24 cellular contexts compared by ENCODE assay signal in the genomic region with DNA sequence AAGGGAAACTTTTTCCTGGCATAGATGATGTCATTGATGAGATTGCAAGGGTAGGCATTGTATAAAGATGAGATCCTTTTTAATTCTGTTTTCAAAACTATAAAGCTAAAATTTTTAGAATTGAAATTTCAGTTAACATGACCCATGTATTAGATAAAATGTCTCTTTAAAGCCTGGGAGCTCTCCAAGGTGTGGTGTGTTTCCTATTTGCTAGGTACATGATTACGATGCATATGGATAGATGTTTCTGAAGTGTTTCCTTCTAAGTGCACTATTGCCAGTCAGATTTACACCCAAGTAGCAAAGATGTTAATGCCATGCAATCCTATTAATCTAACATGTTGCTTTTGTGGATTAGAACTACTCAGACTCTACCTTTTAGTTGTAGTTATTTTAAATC.
A peak's percentile ranks its signal among the peaks of the same experiment; 100 is the strongest.
DNase-seq lines count a peak whose midpoint lies in the region; ATAC-seq, FAIRE-seq and TF ChIP-seq lines count a peak whose summit lies in the region.
"Had no signal": no experiment of that assay in that cellular context is flagged by ENCODE, and none has a peak within 500 bp of the region (broad histone marks: within the 10 kb centered on the region; RNA-seq: fewer than 3 reads in every experiment).

No MANE protein-coding gene starts in this region.

- H4K91ac ChIP-seq in H1 (replicated peaks; ENCODE audit: insufficient read length, low read length), result no peak overlapping the region

- no peak overlapping the region for H3K18ac ChIP-seq in H1 (ENCODE audit: extremely low read depth, low read length)

- peaks cover 16% of the 10 kb centered on the region for H3K9me3 Mint-ChIP-seq in WTC11
- peaks cover 4% of the 10 kb centered on the region for H3K9me3 Mint-ChIP-seq in CD4-positive, alpha-beta T cell
- H3K9me3 Mint-ChIP-seq: H9 had no signal

- H3K9me3 ChIP-seq in HepG2 (ENCODE audit: low read length), result peaks cover 59% of the 10 kb centered on the region
- H3K9me3 ChIP-seq in right lobe of liver, result no peaks in the 10 kb centered on the region
- H3K9me3 ChIP-seq in H1 (ENCODE audit: insufficient read depth in 2 of 2, low read depth in 1 of 2, low read length in 1 of 2), result no peaks in the 10 kb centered on the region
- H3K9me3 ChIP-seq in CD4-positive, alpha-beta T cell (ENCODE audit: control insufficient read depth, low read length), result no peaks in the 10 kb centered on the region
- H3K9me3 ChIP-seq: BLaER1 had no signal

- no peak overlapping the region for H4K5ac ChIP-seq in H1 (ENCODE audit: insufficient read length, low read depth, low read length)

- H2BK120ac ChIP-seq in H1 (replicated peaks; ENCODE audit: low read depth, low read length), result no peak overlapping the region

- DNase-seq in HepG2 (ENCODE audit: low spot score) (no peak), right lobe of liver (no peak), NCI-H524 (lab: John Stamatoyannopoulos, UW) (peak; percentile 28 to 75), WTC11 (ENCODE audit: low spot score) (no peak), H1 (ENCODE audit: low read depth in 1 of 2, low spot score in 2 of 2) (no peak), GM20000 (ENCODE audit: low spot score) (no peak)
- DNase-seq in CD4-positive, alpha-beta T cell, result no peak
- no peak for DNase-seq in activated effector memory CD4-positive, alpha-beta T cell treated with anti-CD3 and anti-CD28 coated beads, Interleukin-2, amount 50 U/mL, for 16 hours
- DNase-seq: 8988T; Calu3; CD8-positive, alpha-beta T cell; DMS 273 treated with DMSO at 0.1 percent for 48 hours; DMS53; DND-41; EL; GOT3; H9; KBM-7 had no signal

- H3K79me2 ChIP-seq in HepG2 (ENCODE audit: insufficient read depth, low read length), result no peaks in the 10 kb centered on the region
- no peaks in the 10 kb centered on the region for H3K79me2 ChIP-seq in H1 (ENCODE audit: control insufficient read depth in 1 of 2, insufficient read depth in 2 of 2, low read length in 2 of 2)

- ATAC-seq in HepG2 (no peak), right lobe of liver (no peak), WTC11 (no peak)
- ATAC-seq in CD4-positive, alpha-beta T cell (ENCODE audit: poor library complexity), result no peak
- ATAC-seq: CD8-positive, alpha-beta T cell had no signal

- H3K27ac ChIP-seq in HepG2 (ENCODE audit: extremely low read length, insufficient read depth, low read length) (no peak overlapping the region), right lobe of liver (no peak overlapping the region), H1 (ENCODE audit: low read depth, low read length) (no peak overlapping the region)
- no peak overlapping the region for H3K27ac ChIP-seq in CD4-positive, alpha-beta T cell (ENCODE audit: low read depth, low read length)
- H3K27ac ChIP-seq: BLaER1, HL-60 had no signal

- no peak overlapping the region for H3K56ac ChIP-seq in H1 (replicated peaks; ENCODE audit: insufficient read length, low read depth, low read length)

- peaks cover 3% of the 10 kb centered on the region for H3K36me3 Mint-ChIP-seq in WTC11
- no peaks in the 10 kb centered on the region for H3K36me3 Mint-ChIP-seq in CD4-positive, alpha-beta T cell (ENCODE audit: low read depth)
- H3K36me3 Mint-ChIP-seq: CD14-positive monocyte; CD8-positive, alpha-beta T cell; IgD-negative memory B cell had no signal

- H2BK15ac ChIP-seq in H1 (ENCODE audit: low read length), result no peak overlapping the region

- H4K20me1 ChIP-seq in HepG2 (ENCODE audit: insufficient read depth, low read length), result no peaks in the 10 kb centered on the region
- no peaks in the 10 kb centered on the region for H4K20me1 ChIP-seq in H1 (replicated peaks in 1 of 2; ENCODE audit: control insufficient read depth in 1 of 2, insufficient read depth in 2 of 2, low read length in 2 of 2)
- H4K20me1 ChIP-seq: BLaER1 had no signal

- no peak overlapping the region for H2BK20ac ChIP-seq in H1 (ENCODE audit: low read length)

- POLR2A ChIA-PET in HepG2 (lab: Yijun Ruan, JAX), result no interaction called here
- POLR2A ChIA-PET in WTC11 (lab: Charles Lee), result no interaction called here
- POLR2A ChIA-PET in H1 (lab: Charles Lee; ENCODE audit: partially characterized antibody), result no interaction called here
- POLR2A ChIA-PET in CD4-positive, alpha-beta T cell (lab: Charles Lee), result no interaction called here

- TF ChIP-seq POLR2A in HepG2 (IDR thresholded peaks at IDR 0.05; ENCODE audit: insufficient read depth in 1 of 2, low read depth in 2 of 2, low read length in 2 of 2) (no peak), right lobe of liver (IDR thresholded peaks at IDR 0.05) (no peak), H1 (IDR thresholded peaks at IDR 0.05; ENCODE audit: control extremely low read depth in 1 of 2, low read depth in 2 of 2, low read length in 2 of 2) (no peak)

- FAIRE-seq in HepG2 (lab: Jason Lieb, UNC) (no peak), H1 (lab: Jason Lieb, UNC) (no peak)
- FAIRE-seq: GM12891, GM19239 had no signal

- 38% methylated on average over 1 of the region's 1 CpG for WGBS in HepG2 (ENCODE audit: low lambda C conversion rate)
- WGBS in right lobe of liver (ENCODE audit: insufficient coverage, low coverage, low lambda C conversion rate, missing lambda C conversion rate), result 50% methylated on average over 1 of the region's 1 CpG
- WGBS in H1 (ENCODE audit: extremely low coverage in 1 of 2, insufficient coverage in 1 of 2, insufficient read length in 1 of 2, insufficient replicate concordance in 2 of 2, low coverage in 1 of 2, low lambda C conversion rate in 2 of 2, missing lambda C conversion rate in 1 of 2), 2 experiments, result 84% methylated on average over 1 of the region's 1 CpG; no CpG with 5 or more reads in 1 of the 2 experiments

- no peak overlapping the region for H2AFZ ChIP-seq in HepG2 (ENCODE audit: low read length)
- no peak overlapping the region for H2AFZ ChIP-seq in H1 (ENCODE audit: low read length)

- H3K4me3 ChIP-seq in HepG2 (replicated peaks in 1 of 3; ENCODE audit: insufficient read depth in 1 of 3, low read depth in 2 of 3, low read length in 3 of 3) (no peak overlapping the region), right lobe of liver (no peak overlapping the region), H1 (ENCODE audit: extremely low read depth in 1 of 4, insufficient read depth in 2 of 4, low read depth in 3 of 4, low read length in 4 of 4) (no peak overlapping the region)
- H3K4me3 ChIP-seq: BLaER1 had no signal

- H3K79me1 ChIP-seq in H1 (ENCODE audit: low read depth, low read length), result no peaks in the 10 kb centered on the region

- H3K23me2 ChIP-seq in H1 (ENCODE audit: low read depth, low read length), result no peaks in the 10 kb centered on the region; the same call in none of the 2 replicates

- BruUV-seq in HepG2 (replicated peaks; lab: Mats Ljungman, UMichigan), result no TSS peak

- H3K4me1 ChIP-seq in HepG2 (ENCODE audit: insufficient read depth, low read length) (no peaks in the 10 kb centered on the region), right lobe of liver (no peaks in the 10 kb centered on the region), H1 (replicated peaks in 1 of 4; ENCODE audit: control insufficient read depth in 3 of 4, insufficient read depth in 4 of 4, low read length in 3 of 4) (peaks cover 4 to 26% (median 18%) of the 10 kb centered on the region in 4 experiments; a peak in 5 of 7 replicates)
- H3K4me1 ChIP-seq: BLaER1 had no signal

- peaks cover 74% of the 10 kb centered on the region for H3K4me1 Mint-ChIP-seq in WTC11
- no peaks in the 10 kb centered on the region for H3K4me1 Mint-ChIP-seq in CD4-positive, alpha-beta T cell (ENCODE audit: low read depth)
- H3K4me1 Mint-ChIP-seq: CD14-positive monocyte, IgD-negative memory B cell had no signal

- no peak overlapping the region for H2BK12ac ChIP-seq in H1 (ENCODE audit: low read depth, low read length)

- TF ChIP-seq EP300 in HepG2 (IDR thresholded peaks at IDR 0.05; ENCODE audit: low read depth in 2 of 2, low read length in 2 of 2), result no peak
- no peak for TF ChIP-seq EP300 in HepG2 (CRISPR knock-in tag; IDR thresholded peaks at IDR 0.05; ENCODE audit: borderline replicate concordance)
- TF ChIP-seq EP300 in H1 (IDR thresholded peaks at IDR 0.05; ENCODE audit: borderline replicate concordance in 1 of 2, low read depth in 2 of 2, low read length in 2 of 2), result no peak

- no peaks in the 10 kb centered on the region for H3K27me3 ChIP-seq in HepG2 (ENCODE audit: control insufficient read depth in 1 of 2, insufficient read depth in 2 of 2, low read length in 2 of 2)
- H3K27me3 ChIP-seq in right lobe of liver, result no peaks in the 10 kb centered on the region
- H3K27me3 ChIP-seq in H1 (replicated peaks in 1 of 4; ENCODE audit: control insufficient read depth in 3 of 4, extremely low read depth in 1 of 4, insufficient read depth in 3 of 4, low read length in 3 of 4), result no peaks in the 10 kb centered on the region
- no peaks in the 10 kb centered on the region for H3K27me3 ChIP-seq in CD4-positive, alpha-beta T cell (ENCODE audit: control insufficient read depth, insufficient read depth, low read length)
- H3K27me3 ChIP-seq: BLaER1 had no signal

- H2BK5ac ChIP-seq in H1 (ENCODE audit: low read depth, low read length), result peak overlapping the region; percentile 22; the same call in 1 of the 2 replicates

- H3K27ac Mint-ChIP-seq in WTC11, result peak overlapping the region; percentile 74; the same call in 1 of the 2 replicates
- no peak overlapping the region for H3K27ac Mint-ChIP-seq in CD4-positive, alpha-beta T cell
- H3K27ac Mint-ChIP-seq: CD14-positive monocyte; CD8-positive, alpha-beta T cell; IgD-negative memory B cell had no signal

- intact Hi-C loops in HepG2 (cut with micrococcal nuclease; ENCODE audit: unreplicated experiment) (no loop called here), right lobe of liver (cut with DNase I) (no loop called here)
- intact Hi-C loops in CD4-positive, alpha-beta T cell (cut with DNase I, micrococcal nuclease), result no loop called here

- TF ChIP-seq CTCF in HepG2 (CRISPR knock-in tag; IDR thresholded peaks at IDR 0.05) (no peak), right lobe of liver (IDR thresholded peaks at IDR 0.05) (no peak), WTC11 (IDR thresholded peaks at IDR 0.05) (no peak), H1 (IDR thresholded peaks at IDR 0.05; ENCODE audit: control extremely low read depth in 1 of 3, insufficient read depth in 1 of 3, low read depth in 1 of 3, low read length in 3 of 3) (no peak), GM20000 (IDR thresholded peaks at IDR 0.05; ENCODE audit: extremely low read depth, missing control alignments) (no peak)
- no peak for TF ChIP-seq CTCF in CD4-positive, alpha-beta T cell (IDR thresholded peaks at IDR 0.05)

- H3K9ac ChIP-seq in HepG2 (ENCODE audit: insufficient read depth, low read depth, low read length), result no peak overlapping the region
- no peak overlapping the region for H3K9ac ChIP-seq in H1 (replicated peaks in 1 of 4; ENCODE audit: extremely low read depth in 1 of 4, low read depth in 3 of 4, low read length in 3 of 4)
- H3K9ac ChIP-seq: BLaER1 had no signal

- no peak overlapping the region for H3K4me3 Mint-ChIP-seq in WTC11
- no peak overlapping the region for H3K4me3 Mint-ChIP-seq in CD4-positive, alpha-beta T cell
- H3K4me3 Mint-ChIP-seq: CD14-positive monocyte; CD8-positive, alpha-beta T cell; H9; IgD-negative memory B cell had no signal

- no peak overlapping the region for H3K14ac ChIP-seq in H1 (ENCODE audit: insufficient read length)

- no peak overlapping the region for H2AK5ac ChIP-seq in H1 (ENCODE audit: low read depth, low read length)

- CTCF ChIA-PET in HepG2 (lab: Yijun Ruan, JAX; ENCODE audit: low intra/inter-chr PET ratio, low total read pairs), result no interaction called here
- CTCF ChIA-PET in WTC11 (lab: Charles Lee), result no interaction called here
- CTCF ChIA-PET in H1 (lab: Charles Lee; ENCODE audit: partially characterized antibody), result interaction anchor here (0.7 to 1.5 kb wide), 3 partner anchors 8 to 102 kb away, joined by 3 to 6 read pairs (median 3); no protein-coding TSS in a partner anchor
- CTCF ChIA-PET in CD4-positive, alpha-beta T cell (lab: Charles Lee), result interaction anchor here (0.6 kb wide), 1 partner anchor 73 kb away, joined by 3 read pairs; no protein-coding TSS in a partner anchor

- TF ChIP-seq RAD21 in HepG2 (CRISPR knock-in tag; IDR thresholded peaks at IDR 0.05) (no peak), H1 (IDR thresholded peaks at IDR 0.05 in 1 of 2, conservative IDR thresholded peaks at IDR 0.05 in 1 of 2; ENCODE audit: low read depth in 2 of 2, low read length in 2 of 2) (no peak)

- H3K4ac ChIP-seq in H1 (replicated peaks; ENCODE audit: insufficient read length, low read depth, low read length), result peak overlapping the region; percentile 54

- no peak overlapping the region for H4K8ac ChIP-seq in H1 (ENCODE audit: extremely low read depth, insufficient read depth, low read length)

- no peaks in the 10 kb centered on the region for H3K36me3 ChIP-seq in HepG2 (replicated peaks in 1 of 2; ENCODE audit: control insufficient read depth in 1 of 2, insufficient read depth in 2 of 2, low read length in 2 of 2)
- no peaks in the 10 kb centered on the region for H3K36me3 ChIP-seq in right lobe of liver
- no peaks in the 10 kb centered on the region for H3K36me3 ChIP-seq in H1 (ENCODE audit: control insufficient read depth in 2 of 4, insufficient read depth in 4 of 4, low read length in 3 of 4)
- H3K36me3 ChIP-seq: BLaER1 had no signal

- H3K4me2 ChIP-seq in HepG2 (ENCODE audit: low read depth, low read length) (no peak overlapping the region), H1 (ENCODE audit: insufficient read depth in 1 of 2, low read depth in 2 of 2, low read length in 2 of 2) (no peak overlapping the region)
- H3K4me2 ChIP-seq: BLaER1 had no signal

- no peak overlapping the region for H3K23ac ChIP-seq in H1 (ENCODE audit: insufficient read length)

- H3K27me3 Mint-ChIP-seq in WTC11 (ENCODE audit: low read depth), result no peaks in the 10 kb centered on the region
- no peaks in the 10 kb centered on the region for H3K27me3 Mint-ChIP-seq in CD4-positive, alpha-beta T cell
- H3K27me3 Mint-ChIP-seq: IgD-negative memory B cell had no signal

- in situ Hi-C loops in HepG2 (cut with HindIII; ENCODE audit: extremely low pct_ligation_motif_present, low pct_unique_long_range_greater_than_20kb), result no loop called here

Comparison
In these comparisons a context has a peak if more than half of its experiments do, and no peak if none do; other contexts are left out.
1. DNase-seq: peak in NCI-H524 (2 of 2); none in HepG2 (single experiment), right lobe of liver (0 of 3), WTC11 (single experiment), H1 (0 of 2), GM20000 (single experiment), CD4-positive, alpha-beta T cell (0 of 10) and activated effector memory CD4-positive, alpha-beta T cell treated with anti-CD3 and anti-CD28 coated beads, Interleukin-2, amount 50 U/mL, for 16 hours (single experiment).
2. CTCF ChIA-PET loops: an anchor here in H1 (0.7 to 1.5 kb wide) and CD4-positive, alpha-beta T cell (0.6 kb wide); none called in HepG2 and WTC11.